Comparison of ENCODE assay signal across 11 cellular contexts in genomic region chr3:30437172-30437571, GRCh38.
DNase-seq lines count a peak whose midpoint lies in the region; ATAC-seq, FAIRE-seq and TF ChIP-seq lines count a peak whose summit lies in the region.
"Had no signal": no experiment of that assay in that cellular context is flagged by ENCODE, and none has a peak within 500 bp of the region (broad histone marks: within the 10 kb centered on the region; RNA-seq: fewer than 3 reads in every experiment).

No MANE protein-coding gene starts in this region.

- no peak overlapping the region for H3K9ac ChIP-seq in kidney (ENCODE audit: low read length in 2 of 2)

- no peak for FAIRE-seq in kidney (lab: Jason Lieb, UNC)

- H3K36me3 ChIP-seq in ascending aorta (no peaks in the 10 kb centered on the region), gastrocnemius medialis (no peaks in the 10 kb centered on the region), kidney (ENCODE audit: control insufficient read depth in 1 of 2, insufficient read depth in 2 of 2, low read length in 2 of 2) (no peaks in the 10 kb centered on the region)
- H3K36me3 ChIP-seq: WERI-Rb-1 had no signal

- H3K27ac ChIP-seq in ascending aorta (peak overlapping the region; percentile 83 to 85), right cardiac atrium (ENCODE audit: low read length) (peak overlapping the region; percentile 64), gastrocnemius medialis (peak overlapping the region; percentile 42 to 58 (median 44)), kidney (ENCODE audit: low read depth in 2 of 2, low read length in 2 of 2) (no peak overlapping the region)
- H3K27ac ChIP-seq: WERI-Rb-1 had no signal

- H3K9me3 ChIP-seq in ascending aorta: no peaks in the 10 kb centered on the region
- H3K9me3 ChIP-seq in right cardiac atrium (ENCODE audit: control insufficient read depth, low read length): no peaks in the 10 kb centered on the region
- no peaks in the 10 kb centered on the region for H3K9me3 ChIP-seq in gastrocnemius medialis
- no peaks in the 10 kb centered on the region for H3K9me3 ChIP-seq in kidney (ENCODE audit: control insufficient read depth in 1 of 2, low read length in 2 of 2)

- in situ Hi-C loops in gastrocnemius medialis (cut with MboI; ENCODE audit: low sequenced_read_pairs in 4 of 4): no loop called here

- ATAC-seq in right cardiac atrium (peak; percentile 25 to 69), gastrocnemius medialis (peak; percentile 57 to 64), HG02852 (IDR thresholded peaks at IDR 0.05; ENCODE audit: unreplicated experiment) (no peak)

- WGBS in right cardiac atrium: 28% methylated on average over 4 of the region's 4 CpGs

- intact Hi-C loops in ascending aorta (cut with DNase I) (no loop called here), right cardiac atrium (cut with DNase I) (no loop called here), gastrocnemius medialis (cut with DNase I; ENCODE audit: low total_unique reads) (no loop called here), kidney (cut with DNase I) (no loop called here)

- H3K27me3 ChIP-seq in ascending aorta (no peaks in the 10 kb centered on the region), right cardiac atrium (ENCODE audit: control insufficient read depth, insufficient read depth) (no peaks in the 10 kb centered on the region), gastrocnemius medialis (no peaks in the 10 kb centered on the region)

- peaks cover 7 to 51% of the 10 kb centered on the region in 2 donors for H3K4me1 ChIP-seq in ascending aorta
- H3K4me1 ChIP-seq in right cardiac atrium (ENCODE audit: control insufficient read depth, insufficient read depth, low read length): peaks cover 5% of the 10 kb centered on the region
- H3K4me1 ChIP-seq in gastrocnemius medialis: peaks cover 18 to 36% of the 10 kb centered on the region in 2 donors
- no peaks in the 10 kb centered on the region for H3K4me1 ChIP-seq in kidney (ENCODE audit: control insufficient read depth in 1 of 2, insufficient read depth in 1 of 2, low read depth in 1 of 2, low read length in 2 of 2)

- DNase-seq in EH (ENCODE audit: low read depth): peak; percentile 30
- DNase-seq in ascending aorta (ENCODE audit: low spot score in 2 of 2): peak; percentile 12 to 69
- peak; percentile 22 to 46 (median 26) for DNase-seq in right cardiac atrium
- peak; percentile 41 to 53 for DNase-seq in gastrocnemius medialis
- DNase-seq in NCI-H2081 (lab: John Stamatoyannopoulos, UW): no peak
- DNase-seq in kidney: no peak
- no peak for DNase-seq in NCI-H82 (lab: John Stamatoyannopoulos, UW)
- DNase-seq: hippocampal formation; stimulated activated naive B cell treated with anti-CD40 and anti-IgM and Interleukin-4, amounts not matched to agents 10 μg/mL and 1 μg/mL and 100 μg/mL, for 72 hours; WERI-Rb-1 had no signal

- no peak overlapping the region for H3K4me3 ChIP-seq in ascending aorta
- no peak overlapping the region for H3K4me3 ChIP-seq in right cardiac atrium (ENCODE audit: low read length)
- H3K4me3 ChIP-seq in gastrocnemius medialis: no peak overlapping the region
- no peak overlapping the region for H3K4me3 ChIP-seq in kidney (ENCODE audit: low read length in 2 of 2)

- TF ChIP-seq POLR2A in gastrocnemius medialis (IDR thresholded peaks at IDR 0.05): no peak

- peak in 2 of 3 experiments; percentile 12 to 15 for TF ChIP-seq CTCF in ascending aorta (IDR thresholded peaks at IDR 0.05)
- TF ChIP-seq CTCF in gastrocnemius medialis (IDR thresholded peaks at IDR 0.05 in 4 of 5, conservative IDR thresholded peaks at IDR 0.05 in 1 of 5): no peak
- no peak for TF ChIP-seq CTCF in kidney (IDR thresholded peaks at IDR 0.05; ENCODE audit: borderline replicate concordance, extremely low read depth, insufficient read depth)

Comparison
In these comparisons a context has a peak if more than half of its experiments do, and no peak if none do; other contexts are left out.
1. DNase-seq: peak in EH (single experiment), ascending aorta (2 of 2), right cardiac atrium (3 of 3) and gastrocnemius medialis (2 of 2); none in NCI-H2081 (0 of 2), kidney (single experiment) and NCI-H82 (single experiment).
2. H3K27ac ChIP-seq: peak in ascending aorta (2 of 2), right cardiac atrium (single experiment) and gastrocnemius medialis (4 of 4); none in kidney (0 of 2).
3. CTCF ChIP-seq: peak in ascending aorta (2 of 3); none in gastrocnemius medialis (0 of 5) and kidney (single experiment).